Comparison of ENCODE assay signal across 15 cellular contexts in the genomic region with DNA sequence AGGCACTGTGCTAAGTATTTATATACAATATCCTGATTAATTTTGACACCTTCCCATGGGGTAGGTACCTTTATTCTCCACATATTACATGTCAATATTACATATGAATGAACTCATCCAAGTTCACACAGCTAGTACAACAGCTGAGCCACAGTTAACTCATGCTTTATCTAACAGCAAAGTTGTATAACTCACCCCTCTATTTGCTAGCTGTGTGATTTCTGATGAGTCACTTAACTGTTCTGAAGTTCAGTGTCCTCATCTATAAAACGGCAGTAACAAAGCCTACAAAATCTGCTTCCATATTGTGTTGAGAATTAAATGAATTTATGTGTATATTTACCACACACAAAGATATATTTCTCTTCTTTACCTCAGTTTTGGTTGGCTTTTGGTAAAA. TPM values are rescaled to one million over a fixed set of nuclear protein-coding genes. Genes with fewer than 3 reads are reported as not detected.
DNase-seq lines count a peak whose midpoint lies in the region; ATAC-seq and TF ChIP-seq lines count a peak whose summit lies in the region.
"Had no signal": no experiment of that assay in that cellular context is flagged by ENCODE, and none has a peak within 500 bp of the region (broad histone marks: within the 10 kb centered on the region; RNA-seq: fewer than 3 reads in every experiment).

No MANE protein-coding gene starts in this region.

- no peak for ATAC-seq in GM21423 (IDR thresholded peaks at IDR 0.05; ENCODE audit: unreplicated experiment)
- ATAC-seq in GM19035 (IDR thresholded peaks at IDR 0.05; ENCODE audit: unreplicated experiment) = no peak
- no peak for ATAC-seq in HG02759 (IDR thresholded peaks at IDR 0.05; ENCODE audit: unreplicated experiment)

- no peak overlapping the region for H3K4me3 ChIP-seq in esophagus squamous epithelium
- H3K4me3 ChIP-seq: SJCRH30 had no signal

- no peak for TF ChIP-seq CTCF in esophagus squamous epithelium (IDR thresholded peaks at IDR 0.05)

- H3K27me3 ChIP-seq in esophagus squamous epithelium = no peaks in the 10 kb centered on the region
- H3K27me3 ChIP-seq: SJCRH30 had no signal

- H3K4me1 ChIP-seq in esophagus squamous epithelium = peaks cover 0 to 27% (median 4%) of the 10 kb centered on the region in 3 donors

- intact Hi-C loops in esophagus squamous epithelium (cut with DNase I) = no loop called here

- no peaks in the 10 kb centered on the region for H3K36me3 ChIP-seq in esophagus squamous epithelium
- H3K36me3 ChIP-seq: SJCRH30 had no signal

- DNase-seq in Daoy (ENCODE audit: low read depth) (peak; percentile 27), RPMI7951 (ENCODE audit: low read depth) (peak; percentile 54), esophagus squamous epithelium (lab: John Stamatoyannopoulos, UW) (no peak), non-pigmented ciliary epithelial cell (ENCODE audit: low read depth) (peak; percentile 56), NCI-H1048 (lab: John Stamatoyannopoulos, UW) (no peak)
- DNase-seq: DMS79 treated with DMSO at 0.1 percent for 48 hours; erythroblast; KBM-7; NCI-H1930; SJCRH30; stimulated activated CD4-positive, alpha-beta T cell treated with anti-CD3 and anti-CD28 coated beads, Interleukin-2, amount 100 ng/mL, for 48 hours had no signal

- H3K9me3 ChIP-seq in esophagus squamous epithelium = no peaks in the 10 kb centered on the region
- H3K9me3 ChIP-seq: SJCRH30 had no signal

- peak overlapping the region; percentile 54 to 62 (median 56) for H3K27ac ChIP-seq in esophagus squamous epithelium
- H3K27ac ChIP-seq: SJCRH30, VCaP had no signal

- WGBS in esophagus squamous epithelium, 2 donors = 17 to 25% methylated on average over 1 of the region's 1 CpG

- no peak for TF ChIP-seq POLR2A in esophagus squamous epithelium (IDR thresholded peaks at IDR 0.05)

RNA-seq across cellular contexts. Expression of a gene that starts 48.2 kb away (rescaled TPM):
- total RNA-seq in Daoy (2014; rRNA removed; shearing (Covaris generic)) = 0.48 and 1.1 TPM in 2 replicates
- under 0.01 and 0.10 TPM in 2 replicates for total RNA-seq in RPMI7951 (2014; rRNA removed; shearing (Covaris generic))
- 10 to 100 TPM in 1 of 4 donors, 1 to 10 TPM in 3; 2.0 to 23.8 (median 5.9) TPM for total RNA-seq in esophagus squamous epithelium

Comparison
In these comparisons a context has a peak if more than half of its experiments do, and no peak if none do; other contexts are left out.
1. DNase-seq: peak in Daoy (single experiment), RPMI7951 (single experiment) and non-pigmented ciliary epithelial cell (single experiment); none in esophagus squamous epithelium (single experiment) and NCI-H1048 (single experiment).